Comparison of ENCODE assay signal across 11 cellular contexts in the genomic region with DNA sequence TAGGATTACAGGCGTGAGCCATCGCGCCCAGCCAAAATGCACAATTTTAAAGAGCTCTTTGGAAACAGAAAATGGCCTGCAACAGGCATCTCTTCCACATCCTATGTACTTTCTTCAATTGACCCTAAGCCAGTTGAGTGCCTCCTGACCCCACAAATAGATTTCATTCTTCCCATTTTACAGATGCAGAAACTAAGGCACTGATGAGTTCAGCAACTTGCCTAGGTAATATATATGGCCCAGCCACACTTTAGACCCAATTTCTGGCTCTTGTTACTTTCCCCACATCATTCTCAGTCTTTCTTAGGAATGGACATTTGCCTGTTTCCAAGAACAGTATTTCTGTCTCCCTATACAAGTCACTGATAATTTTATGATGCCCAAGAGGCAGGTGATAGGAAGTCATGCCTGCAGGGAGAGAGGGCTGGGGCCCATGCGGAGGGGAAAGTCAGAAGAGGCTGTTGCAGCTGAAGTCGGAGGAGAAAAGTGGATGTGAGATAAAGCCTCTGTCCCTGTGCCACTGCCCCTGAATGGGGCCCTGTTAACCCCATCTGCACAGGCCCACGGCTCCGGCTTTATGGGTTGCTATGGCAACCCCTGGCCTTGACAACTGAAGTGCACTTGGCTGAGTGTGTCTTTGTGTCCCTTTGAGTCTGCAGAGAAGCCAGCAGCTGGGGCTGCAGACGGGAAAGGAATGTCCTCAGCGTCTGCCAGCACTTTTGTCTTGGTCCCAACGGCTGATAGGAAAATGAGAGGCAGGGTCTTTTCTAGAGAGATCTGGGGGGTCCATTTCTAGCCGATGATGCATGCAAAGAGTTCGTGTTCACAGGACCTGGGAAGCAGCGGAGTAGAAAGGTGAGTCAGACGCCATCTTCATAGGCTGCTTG. TPM values are rescaled to one million over a fixed set of nuclear protein-coding genes. Genes with fewer than 3 reads are reported as not detected.
A peak's percentile ranks its signal among the peaks of the same experiment; 100 is the strongest.
DNase-seq lines count a peak whose midpoint lies in the region; ATAC-seq and TF ChIP-seq lines count a peak whose summit lies in the region.
"Had no signal": no experiment of that assay in that cellular context is flagged by ENCODE, and none has a peak within 500 bp of the region (broad histone marks: within the 10 kb centered on the region; RNA-seq: fewer than 3 reads in every experiment).

No MANE protein-coding gene starts in this region.

- H3K4me2 ChIP-seq in mammary epithelial cell (ENCODE audit: insufficient read depth, low read depth, low read length) = no peak overlapping the region

- no peaks in the 10 kb centered on the region for H4K20me1 ChIP-seq in mammary epithelial cell (ENCODE audit: insufficient read depth, low read length)

- H3K9ac ChIP-seq in mammary epithelial cell (ENCODE audit: insufficient read depth, low read length) = no peak overlapping the region

- H3K36me3 Mint-ChIP-seq in WTC11 = no peaks in the 10 kb centered on the region

- no peak overlapping the region for H3K4me3 Mint-ChIP-seq in WTC11

- in situ Hi-C loops in mammary epithelial cell (cut with MboI; ENCODE audit: low sequenced_read_pairs in 2 of 2) = no loop called here

- POLR2A ChIA-PET in WTC11 (lab: Charles Lee) = no interaction called here

- no peaks in the 10 kb centered on the region for H3K9me3 Mint-ChIP-seq in WTC11

- no peak overlapping the region for H3K27ac Mint-ChIP-seq in WTC11
- H3K27ac Mint-ChIP-seq: IgD-negative memory B cell had no signal

- H3K4me1 ChIP-seq in mesodermal cell (ENCODE audit: control insufficient read depth, insufficient read depth, low read length, poor library complexity, severe bottlenecking) = peaks cover 5% of the 10 kb centered on the region
- peaks cover 5% of the 10 kb centered on the region for H3K4me1 ChIP-seq in mammary epithelial cell (ENCODE audit: insufficient read depth, low read length)
- H3K4me1 ChIP-seq: uterus had no signal

- no peaks in the 10 kb centered on the region for H3K79me2 ChIP-seq in mammary epithelial cell (ENCODE audit: insufficient read depth, low read length)

- no TSS peak for BruUV-seq in mammary epithelial cell (replicated peaks; lab: Mats Ljungman, UMichigan)

- no peaks in the 10 kb centered on the region for H3K4me1 Mint-ChIP-seq in WTC11

- dilution Hi-C loops in mammary epithelial cell (cut with HindIII; ENCODE audit: low sequenced_read_pairs) = no loop called here

- H3K27ac ChIP-seq in mesodermal cell (ENCODE audit: low read depth, low read length, severe bottlenecking) (peak overlapping the region; percentile 52), mammary epithelial cell (ENCODE audit: insufficient read depth, low read depth, low read length) (no peak overlapping the region)
- H3K27ac ChIP-seq: uterus had no signal

- H3K27me3 ChIP-seq in mammary epithelial cell (ENCODE audit: insufficient read depth, low read length) = peaks cover 5% of the 10 kb centered on the region
- H3K27me3 ChIP-seq: uterus had no signal

- H3K4me3 ChIP-seq in mesodermal cell (ENCODE audit: extremely low read depth, insufficient read depth, low read length, poor library complexity, severe bottlenecking) = no peak overlapping the region
- H3K4me3 ChIP-seq in mammary epithelial cell (replicated peaks in 1 of 3; ENCODE audit: insufficient read depth in 1 of 3, low read depth in 2 of 3, low read length in 3 of 3) = no peak overlapping the region
- H3K4me3 ChIP-seq: uterus had no signal

- H3K9me3 ChIP-seq in mesodermal cell (ENCODE audit: control insufficient read depth, low read length) = no peaks in the 10 kb centered on the region
- H3K9me3 ChIP-seq in mammary epithelial cell (replicated peaks; ENCODE audit: insufficient read depth, low read length) = peaks cover 10% of the 10 kb centered on the region
- H3K9me3 ChIP-seq: uterus had no signal

- DNase-seq in DMS153 treated with DMSO at 0.1 percent for 48 hours (lab: John Stamatoyannopoulos, UW; ENCODE audit: unreplicated experiment) (peak; percentile 62), NCI-H146 (lab: John Stamatoyannopoulos, UW) (peak; percentile 95), WTC11 (ENCODE audit: low spot score) (peak; percentile 55), DMS114 treated with DMSO at 0.1 percent for 48 hours (lab: John Stamatoyannopoulos, UW; ENCODE audit: unreplicated experiment) (no peak), mammary epithelial cell (no peak), KG1 (lab: John Stamatoyannopoulos, UW) (no peak)
- DNase-seq: stimulated activated CD4-positive, alpha-beta T cell treated with anti-CD3 and anti-CD28 coated beads, Interleukin-15, amount 100 ng/mL, for 24 hours; uterus had no signal

- no peak overlapping the region for H2AFZ ChIP-seq in mammary epithelial cell (ENCODE audit: low read depth, low read length)

- WGBS in mesodermal cell (ENCODE audit: insufficient coverage in 2 of 2), 2 experiments = 48 to 65% methylated on average over 13 to 14 of the region's 14 CpGs
- WGBS in mammary epithelial cell (ENCODE audit: low coverage, missing lambda C conversion rate) = 63% methylated on average over 14 of the region's 14 CpGs

- CTCF ChIA-PET in WTC11 (lab: Charles Lee) = interaction anchor here (1.0 kb wide), 1 partner anchor 330 kb away, joined by 3 read pairs; no protein-coding TSS in a partner anchor
- CTCF ChIA-PET in mammary epithelial cell (lab: Charles Lee; ENCODE audit: low non-redundant PET) = no interaction called here

- no peaks in the 10 kb centered on the region for H3K27me3 Mint-ChIP-seq in WTC11 (ENCODE audit: low read depth)
- H3K27me3 Mint-ChIP-seq: IgD-negative memory B cell had no signal

- intact Hi-C loops in mammary epithelial cell (cut with micrococcal nuclease) = no loop called here

- no peak for TF ChIP-seq CTCF in WTC11 (IDR thresholded peaks at IDR 0.05)
- TF ChIP-seq CTCF in mammary epithelial cell (conservative IDR thresholded peaks at IDR 0.05 in 1 of 2, IDR thresholded peaks at IDR 0.05 in 1 of 2; ENCODE audit: extremely low read depth in 1 of 2, insufficient read depth in 1 of 2, low read depth in 1 of 2, low read length in 2 of 2) = no peak

- peak; percentile 83 for ATAC-seq in WTC11
- no peak for ATAC-seq in GM18520 (IDR thresholded peaks at IDR 0.05; ENCODE audit: unreplicated experiment)

- H3K36me3 ChIP-seq in mesodermal cell (ENCODE audit: control insufficient read depth, insufficient read depth, low read length) (no peaks in the 10 kb centered on the region), mammary epithelial cell (ENCODE audit: insufficient read depth, low read length) (no peaks in the 10 kb centered on the region)
- H3K36me3 ChIP-seq: uterus had no signal

TF ChIP-seq in WTC11, 78 proteins besides CTCF, POLR2A, EP300 and RAD21 (continues in another document):
- TF ChIP-seq MYBL2 (CRISPR knock-in tag; IDR thresholded peaks at IDR 0.05) (no peak), ZNF219 (CRISPR knock-in tag; IDR thresholded peaks at IDR 0.05; ENCODE audit: borderline replicate concordance) (no peak)
- TF ChIP-seq, protein P1, sequence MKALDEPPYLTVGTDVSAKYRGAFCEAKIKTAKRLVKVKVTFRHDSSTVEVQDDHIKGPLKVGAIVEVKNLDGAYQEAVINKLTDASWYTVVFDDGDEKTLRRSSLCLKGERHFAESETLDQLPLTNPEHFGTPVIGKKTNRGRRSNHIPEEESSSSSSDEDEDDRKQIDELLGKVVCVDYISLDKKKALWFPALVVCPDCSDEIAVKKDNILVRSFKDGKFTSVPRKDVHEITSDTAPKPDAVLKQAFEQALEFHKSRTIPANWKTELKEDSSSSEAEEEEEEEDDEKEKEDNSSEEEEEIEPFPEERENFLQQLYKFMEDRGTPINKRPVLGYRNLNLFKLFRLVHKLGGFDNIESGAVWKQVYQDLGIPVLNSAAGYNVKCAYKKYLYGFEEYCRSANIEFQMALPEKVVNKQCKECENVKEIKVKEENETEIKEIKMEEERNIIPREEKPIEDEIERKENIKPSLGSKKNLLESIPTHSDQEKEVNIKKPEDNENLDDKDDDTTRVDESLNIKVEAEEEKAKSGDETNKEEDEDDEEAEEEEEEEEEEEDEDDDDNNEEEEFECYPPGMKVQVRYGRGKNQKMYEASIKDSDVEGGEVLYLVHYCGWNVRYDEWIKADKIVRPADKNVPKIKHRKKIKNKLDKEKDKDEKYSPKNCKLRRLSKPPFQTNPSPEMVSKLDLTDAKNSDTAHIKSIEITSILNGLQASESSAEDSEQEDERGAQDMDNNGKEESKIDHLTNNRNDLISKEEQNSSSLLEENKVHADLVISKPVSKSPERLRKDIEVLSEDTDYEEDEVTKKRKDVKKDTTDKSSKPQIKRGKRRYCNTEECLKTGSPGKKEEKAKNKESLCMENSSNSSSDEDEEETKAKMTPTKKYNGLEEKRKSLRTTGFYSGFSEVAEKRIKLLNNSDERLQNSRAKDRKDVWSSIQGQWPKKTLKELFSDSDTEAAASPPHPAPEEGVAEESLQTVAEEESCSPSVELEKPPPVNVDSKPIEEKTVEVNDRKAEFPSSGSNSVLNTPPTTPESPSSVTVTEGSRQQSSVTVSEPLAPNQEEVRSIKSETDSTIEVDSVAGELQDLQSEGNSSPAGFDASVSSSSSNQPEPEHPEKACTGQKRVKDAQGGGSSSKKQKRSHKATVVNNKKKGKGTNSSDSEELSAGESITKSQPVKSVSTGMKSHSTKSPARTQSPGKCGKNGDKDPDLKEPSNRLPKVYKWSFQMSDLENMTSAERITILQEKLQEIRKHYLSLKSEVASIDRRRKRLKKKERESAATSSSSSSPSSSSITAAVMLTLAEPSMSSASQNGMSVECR (CRISPR knock-in tag; IDR thresholded peaks at IDR 0.05; ENCODE audit: borderline replicate concordance) = no peak
- TF ChIP-seq, protein P2, sequence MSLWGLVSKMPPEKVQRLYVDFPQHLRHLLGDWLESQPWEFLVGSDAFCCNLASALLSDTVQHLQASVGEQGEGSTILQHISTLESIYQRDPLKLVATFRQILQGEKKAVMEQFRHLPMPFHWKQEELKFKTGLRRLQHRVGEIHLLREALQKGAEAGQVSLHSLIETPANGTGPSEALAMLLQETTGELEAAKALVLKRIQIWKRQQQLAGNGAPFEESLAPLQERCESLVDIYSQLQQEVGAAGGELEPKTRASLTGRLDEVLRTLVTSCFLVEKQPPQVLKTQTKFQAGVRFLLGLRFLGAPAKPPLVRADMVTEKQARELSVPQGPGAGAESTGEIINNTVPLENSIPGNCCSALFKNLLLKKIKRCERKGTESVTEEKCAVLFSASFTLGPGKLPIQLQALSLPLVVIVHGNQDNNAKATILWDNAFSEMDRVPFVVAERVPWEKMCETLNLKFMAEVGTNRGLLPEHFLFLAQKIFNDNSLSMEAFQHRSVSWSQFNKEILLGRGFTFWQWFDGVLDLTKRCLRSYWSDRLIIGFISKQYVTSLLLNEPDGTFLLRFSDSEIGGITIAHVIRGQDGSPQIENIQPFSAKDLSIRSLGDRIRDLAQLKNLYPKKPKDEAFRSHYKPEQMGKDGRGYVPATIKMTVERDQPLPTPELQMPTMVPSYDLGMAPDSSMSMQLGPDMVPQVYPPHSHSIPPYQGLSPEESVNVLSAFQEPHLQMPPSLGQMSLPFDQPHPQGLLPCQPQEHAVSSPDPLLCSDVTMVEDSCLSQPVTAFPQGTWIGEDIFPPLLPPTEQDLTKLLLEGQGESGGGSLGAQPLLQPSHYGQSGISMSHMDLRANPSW (CRISPR knock-in tag; conservative IDR thresholded peaks at IDR 0.05; ENCODE audit: low read depth) = no peak

RNA-seq across cellular contexts. Expression of a gene that starts 45.9 kb away (rescaled TPM):
- total RNA-seq in WTC11 (2021) (4.4 to 6.6 TPM (median 5.4 TPM) in 3 replicates), mammary epithelial cell (10 to 100 TPM; 13.6 to 20.5 TPM)
- polyA plus RNA-seq in mesodermal cell (2013, experiment 1 of 2) = 6.2 TPM
- 5.6 TPM for polyA plus RNA-seq in mesodermal cell (2013, experiment 2 of 2)
- polyA plus RNA-seq in mammary epithelial cell = 7.4 TPM
- 8.6 TPM for polyA minus RNA-seq in mammary epithelial cell

Comparison
In these comparisons a context has a peak if more than half of its experiments do, and no peak if none do; other contexts are left out.
1. DNase-seq: peak in DMS153 treated with DMSO at 0.1 percent for 48 hours (single experiment), NCI-H146 (single experiment) and WTC11 (single experiment); none in DMS114 treated with DMSO at 0.1 percent for 48 hours (single experiment), mammary epithelial cell (single experiment) and KG1 (single experiment).